21 cellular contexts compared by ENCODE assay signal in genomic region chr1:220896088-220896487, GRCh38. TPM values are rescaled to one million over a fixed set of nuclear protein-coding genes. Genes with fewer than 3 reads are reported as not detected.
"Had no signal": no experiment of that assay in that cellular context is flagged by ENCODE, and none has a peak within 500 bp of the region (broad histone marks: within the 10 kb centered on the region; RNA-seq: fewer than 3 reads in every experiment).

No MANE protein-coding gene starts in this region.

- ATAC-seq: activated T-helper 17 cell treated with anti-CD3 and anti-CD28 coated beads, Interleukin-2, amount 50 U/mL, for 72 hours; gastrocnemius medialis; left cardiac atrium; lower lobe of right lung; naive thymus-derived CD8-positive, alpha-beta T cell; T-cell had no signal

- H3K36me3 ChIP-seq: esophagus squamous epithelium, gastrocnemius medialis, lower lobe of right lung, thoracic aorta, upper lobe of left lung, WERI-Rb-1 had no signal

- H3K4me3 Mint-ChIP-seq: activated naive CD8-positive, alpha-beta T cell treated with anti-CD3 and anti-CD28 coated beads for 36 hours; activated T-cell treated with anti-CD3 and anti-CD28 coated beads, Interleukin-2, amount 50 U/mL, for 24 hours; activated T-helper 17 cell treated with anti-CD3 and anti-CD28 coated beads, Interleukin-2, amount 50 U/mL, for 72 hours; central memory CD8-positive, alpha-beta T cell; naive thymus-derived CD8-positive, alpha-beta T cell; T-cell had no signal

- H3K27ac ChIP-seq: dorsolateral prefrontal cortex, esophagus squamous epithelium, gastrocnemius medialis, lower lobe of right lung, thoracic aorta, upper lobe of left lung, WERI-Rb-1 had no signal

- DNase-seq: activated CD4-positive, alpha-beta T cell treated with anti-CD3 and anti-CD28 coated beads for 1 hour; activated CD4-positive, alpha-beta T cell treated with anti-CD3 and anti-CD28 coated beads, Interleukin-2, amount 50 U/mL, for 1 hour; activated naive CD8-positive, alpha-beta T cell treated with anti-CD3 and anti-CD28 coated beads for 36 hours; activated T-cell treated with anti-CD3 and anti-CD28 coated beads, Interleukin-2, amount 50 U/mL, for 24 hours; dorsolateral prefrontal cortex; esophagus squamous epithelium; gastrocnemius medialis; hypothalamus; islet precursor cell; left cardiac atrium; lower lobe of right lung; naive thymus-derived CD8-positive, alpha-beta T cell; nucleus accumbens; stimulated activated CD4-positive, alpha-beta T cell treated with anti-CD3 and anti-CD28 coated beads, Interleukin-4, amount 100 ng/mL, for 24 hours; stimulated activated naive CD4-positive, alpha-beta T cell treated with Interleukin-2 at 50 U/mL for 16 hours; T-cell; upper lobe of left lung; WERI-Rb-1 had no signal

- H3K4me1 Mint-ChIP-seq: activated T-helper 17 cell treated with anti-CD3 and anti-CD28 coated beads, Interleukin-2, amount 50 U/mL, for 72 hours; central memory CD8-positive, alpha-beta T cell had no signal

- H3K27ac Mint-ChIP-seq: activated naive CD8-positive, alpha-beta T cell treated with anti-CD3 and anti-CD28 coated beads for 36 hours; activated T-cell treated with anti-CD3 and anti-CD28 coated beads, Interleukin-2, amount 50 U/mL, for 24 hours; activated T-helper 17 cell treated with anti-CD3 and anti-CD28 coated beads, Interleukin-2, amount 50 U/mL, for 72 hours; naive thymus-derived CD8-positive, alpha-beta T cell; T-cell had no signal

- H3K36me3 Mint-ChIP-seq: T-cell had no signal

- H3K4me1 ChIP-seq: gastrocnemius medialis had no signal

- H3K9me3 Mint-ChIP-seq: activated T-helper 17 cell treated with anti-CD3 and anti-CD28 coated beads, Interleukin-2, amount 50 U/mL, for 72 hours had no signal

- H3K4me3 ChIP-seq: dorsolateral prefrontal cortex, esophagus squamous epithelium, lower lobe of right lung, thoracic aorta, upper lobe of left lung had no signal

- H3K9me3 ChIP-seq: esophagus squamous epithelium, gastrocnemius medialis, lower lobe of right lung, thoracic aorta, upper lobe of left lung had no signal

RNA-seq across cellular contexts. Expression of gene HLX, which starts 16.8 kb away (rescaled TPM):
- total RNA-seq: activated naive CD8-positive, alpha-beta T cell treated with anti-CD3 and anti-CD28 coated beads for 36 hours had no signal
